In the genomic region with DNA sequence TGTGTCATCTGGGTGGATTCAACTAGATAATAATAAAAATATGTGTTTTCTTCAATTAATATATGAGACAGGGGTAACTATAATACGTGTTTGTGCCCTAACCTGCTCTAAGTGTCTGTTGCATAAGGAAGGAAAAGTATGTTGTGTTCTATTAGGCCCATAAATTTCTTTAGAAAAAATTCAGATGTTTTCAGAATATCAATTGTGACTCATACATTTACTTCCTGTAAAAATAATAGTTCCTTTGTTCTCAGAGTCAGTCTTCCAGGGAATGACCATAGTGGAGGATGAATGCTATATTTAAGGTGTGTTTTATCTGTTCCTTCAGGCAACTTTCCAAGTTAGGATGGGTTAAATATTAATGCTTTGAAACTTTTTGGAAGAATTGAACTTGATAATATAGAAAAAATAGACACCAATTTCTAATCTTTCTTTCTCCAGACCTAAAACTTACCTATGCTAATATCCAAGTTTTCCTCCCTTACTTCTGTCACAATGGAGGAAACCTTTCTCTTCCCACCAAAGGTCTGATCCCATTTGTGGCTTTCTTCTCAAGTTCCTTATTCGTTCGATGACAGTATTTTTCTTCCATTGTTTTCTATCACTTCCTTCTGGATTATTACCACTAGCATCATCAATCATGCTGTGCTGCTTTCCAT, we compare ENCODE assay signal across 18 cellular contexts. TPM values are rescaled to one million over a fixed set of nuclear protein-coding genes. Genes with fewer than 3 reads are reported as not detected.
DNase-seq lines count a peak whose midpoint lies in the region; ATAC-seq and TF ChIP-seq lines count a peak whose summit lies in the region.
"Had no signal": no experiment of that assay in that cellular context is flagged by ENCODE, and none has a peak within 500 bp of the region (broad histone marks: within the 10 kb centered on the region; RNA-seq: fewer than 3 reads in every experiment).

No MANE protein-coding gene starts in this region.

- RAD21 ChIA-PET in HCT116 (lab: Charles Lee; ENCODE audit: low non-redundant PET in 1 of 2, low total read pairs in 2 of 2, uncharacterized antibody in 2 of 2, unreplicated experiment in 2 of 2): no interaction called here

- CTCF ChIA-PET in HCT116 (lab: Charles Lee): no interaction called here

- H3K4me2 ChIP-seq in HCT116 (ENCODE audit: low read length): peak overlapping the region; percentile 29
- no peak overlapping the region for H3K4me2 ChIP-seq in smooth muscle cell
- no peak overlapping the region for H3K4me2 ChIP-seq in Karpas-422 (ENCODE audit: low read depth, low read length, poor library complexity, severe bottlenecking)

- H3K36me3 ChIP-seq in HCT116 (ENCODE audit: control insufficient read depth in 1 of 2, insufficient read depth in 2 of 2, low read length in 2 of 2): no peaks in the 10 kb centered on the region
- H3K36me3 ChIP-seq in smooth muscle cell (ENCODE audit: low read depth): no peaks in the 10 kb centered on the region
- H3K36me3 ChIP-seq in Karpas-422 (ENCODE audit: insufficient read depth, low read length): no peaks in the 10 kb centered on the region

- no peak for TF ChIP-seq RAD21 in HCT116 (IDR thresholded peaks at IDR 0.05; ENCODE audit: low read depth)

- BruUV-seq in HCT116 (replicated peaks; lab: Mats Ljungman, UMichigan): no TSS peak

- H3K27me3 ChIP-seq in HCT116 (ENCODE audit: insufficient read depth, low read length) (no peaks in the 10 kb centered on the region), smooth muscle cell (ENCODE audit: low read depth) (no peaks in the 10 kb centered on the region), Karpas-422 (ENCODE audit: low read length) (no peaks in the 10 kb centered on the region)

- TF ChIP-seq CTCF in HCT116 (IDR thresholded peaks at IDR 0.05 in 2 of 3, conservative IDR thresholded peaks at IDR 0.05 in 1 of 3; ENCODE audit: borderline replicate concordance in 1 of 3, insufficient read depth in 1 of 3, low read depth in 2 of 3, low read length in 2 of 3): no peak
- TF ChIP-seq CTCF in epithelial cell of esophagus (IDR thresholded peaks at IDR 0.05; ENCODE audit: insufficient read depth, low read depth, low read length, missing control alignments): no peak
- no peak for TF ChIP-seq CTCF in smooth muscle cell (IDR thresholded peaks at IDR 0.05; ENCODE audit: borderline replicate concordance, insufficient read depth, poor library complexity, severe bottlenecking)

- POLR2A ChIA-PET in HCT116 (lab: Charles Lee): no interaction called here

- H3K79me2 ChIP-seq in HCT116 (ENCODE audit: insufficient read depth, low read length) (no peaks in the 10 kb centered on the region), smooth muscle cell (ENCODE audit: low read depth) (no peaks in the 10 kb centered on the region), Karpas-422 (ENCODE audit: low read length) (no peaks in the 10 kb centered on the region)

- intact Hi-C loops in HCT116 (cut with micrococcal nuclease): no loop called here

- peak overlapping the region; percentile 39 for H3K27ac ChIP-seq in HCT116 (ENCODE audit: low read depth, low read length)
- H3K27ac ChIP-seq in smooth muscle cell (ENCODE audit: low read depth): peak overlapping the region; percentile 11
- no peak overlapping the region for H3K27ac ChIP-seq in Karpas-422 (ENCODE audit: low read length)
- H3K27ac ChIP-seq: SK-N-MC had no signal

- 84% methylated on average over 3 of the region's 3 CpGs for WGBS in smooth muscle cell (ENCODE audit: low lambda C conversion rate)

- H3K9me2 ChIP-seq in HCT116 (ENCODE audit: insufficient read depth) (no peaks in the 10 kb centered on the region), Karpas-422 (replicated peaks; ENCODE audit: insufficient read depth, low read length) (no peaks in the 10 kb centered on the region)

- no peak for TF ChIP-seq POLR2A in HCT116 (IDR thresholded peaks at IDR 0.05; ENCODE audit: borderline replicate concordance, extremely low read depth, insufficient read depth, insufficient read length)

- H2AFZ ChIP-seq in HCT116 (ENCODE audit: low read depth, low read length, poor library complexity, severe bottlenecking) (peak overlapping the region; percentile 22), smooth muscle cell (ENCODE audit: low read depth) (no peak overlapping the region), Karpas-422 (ENCODE audit: low read length) (no peak overlapping the region)

- H4K20me1 ChIP-seq in HCT116 (ENCODE audit: insufficient read depth): no peaks in the 10 kb centered on the region
- H4K20me1 ChIP-seq in smooth muscle cell (ENCODE audit: low read depth): no peaks in the 10 kb centered on the region
- no peaks in the 10 kb centered on the region for H4K20me1 ChIP-seq in Karpas-422 (ENCODE audit: insufficient read depth, low read depth, low read length)

- H3K9me3 ChIP-seq in HCT116 (ENCODE audit: control insufficient read depth in 1 of 2, insufficient read depth in 1 of 2, low read depth in 1 of 2, low read length in 2 of 2) (no peaks in the 10 kb centered on the region), smooth muscle cell (replicated peaks; ENCODE audit: low read depth) (no peaks in the 10 kb centered on the region), Karpas-422 (ENCODE audit: low read length) (no peaks in the 10 kb centered on the region)

- H3K4me3 ChIP-seq in HCT116 (replicated peaks in 1 of 2; ENCODE audit: low read depth in 1 of 2, low read length in 2 of 2) (no peak overlapping the region), epithelial cell of esophagus (ENCODE audit: low read length) (no peak overlapping the region), smooth muscle cell (no peak overlapping the region), Karpas-422 (ENCODE audit: low read length) (no peak overlapping the region)
- H3K4me3 ChIP-seq: SK-N-MC had no signal

- H3K9ac ChIP-seq in HCT116 (ENCODE audit: low read length) (no peak overlapping the region), smooth muscle cell (ENCODE audit: low read depth) (no peak overlapping the region), Karpas-422 (ENCODE audit: low read length) (no peak overlapping the region)

- DNase-seq in HCT116 (ENCODE audit: low read depth, low spot score) (peak; percentile 18), RPMI7951 (ENCODE audit: low read depth) (peak; percentile 0), epithelial cell of esophagus (ENCODE audit: low read depth) (peak; percentile 23), smooth muscle cell (lab: John Stamatoyannopoulos, UW; ENCODE audit: unreplicated experiment) (no peak), NCI-H1048 (lab: John Stamatoyannopoulos, UW) (no peak), Karpas-422 (no peak), NCI-H526 treated with DMSO at 0.1 percent for 48 hours (lab: John Stamatoyannopoulos, UW) (no peak)
- DNase-seq: CD8-positive, alpha-beta T cell; DMS 273 treated with DMSO at 0.1 percent for 48 hours; H7; KBM-7; NCI-H1092 treated with DMSO at 0.1 percent for 48 hours; NCI-H1694 treated with DMSO at 0.1 percent for 48 hours; NCI-H2171; NCI-H510A; RPMI8226 had no signal

- H3K4me1 ChIP-seq in HCT116 (ENCODE audit: control insufficient read depth in 1 of 2, insufficient read depth in 2 of 2, low read length in 2 of 2): peaks cover 4 to 21% of the 10 kb centered on the region in 2 experiments; a peak in 3 of 4 replicates
- H3K4me1 ChIP-seq in smooth muscle cell (ENCODE audit: low read depth): no peaks in the 10 kb centered on the region
- no peaks in the 10 kb centered on the region for H3K4me1 ChIP-seq in Karpas-422 (ENCODE audit: low read length)

- ATAC-seq in HCT116 (peak; percentile 74), HG03342 (IDR thresholded peaks at IDR 0.05; ENCODE audit: unreplicated experiment) (no peak)
- ATAC-seq: CD8-positive, alpha-beta T cell had no signal

- no peaks in the 10 kb centered on the region for H3F3A ChIP-seq in smooth muscle cell (ENCODE audit: low read depth)

TF ChIP-seq in HCT116, 20 proteins besides CTCF, POLR2A, EP300 and RAD21:
- TF ChIP-seq FOSL1 (IDR thresholded peaks at IDR 0.05; ENCODE audit: low read depth): peak; percentile 26; the same call in 1 of the 2 replicates
- TF ChIP-seq JUND (IDR thresholded peaks at IDR 0.05): peak; percentile 11; the same call in 1 of the 2 replicates
- TF ChIP-seq SRF (IDR thresholded peaks at IDR 0.05; ENCODE audit: low read depth): no peak

RNA-seq across cellular contexts. Expression of gene ISL1, which starts 49.9 kb away (rescaled TPM):
- 1.3 TPM for total RNA-seq in HCT116 (2021; ENCODE audit: unreplicated experiment)
- polyA plus RNA-seq in HCT116 (2012): 0.48 and 0.54 TPM in 2 replicates
- not detected in 2 replicates for total RNA-seq in RPMI7951 (2014; rRNA removed; shearing (Covaris generic))
- 6.7 and 16.0 TPM in 2 replicates for total RNA-seq in smooth muscle cell
- polyA plus RNA-seq in smooth muscle cell: 3.6 and 17.3 TPM in 2 replicates
- not detected in 2 replicates for total RNA-seq in Karpas-422 (2014; rRNA removed; shearing (Covaris generic); ENCODE audit: low replicate concordance)
- total RNA-seq: CD8-positive, alpha-beta T cell had no signal

Comparison
In these comparisons a context has a peak if more than half of its experiments do, and no peak if none do; other contexts are left out.
1. DNase-seq: peak in HCT116 (single experiment), RPMI7951 (single experiment) and epithelial cell of esophagus (single experiment); none in smooth muscle cell (single experiment), NCI-H1048 (single experiment), Karpas-422 (single experiment) and NCI-H526 treated with DMSO at 0.1 percent for 48 hours (single experiment).